Comparison of ENCODE assay signal across 1 cellular context in genomic region chr19:38669532-38669931, GRCh38.
TF ChIP-seq lines count a peak whose summit lies in the region.

No MANE protein-coding gene starts in this region.

TF ChIP-seq in SK-N-SH, 30 proteins besides CTCF, POLR2A, EP300 and RAD21 (continued from another document):
- TF ChIP-seq ZBTB33 (IDR thresholded peaks at IDR 0.05; ENCODE audit: borderline replicate concordance, low read depth) (no peak), SMC3 (IDR thresholded peaks at IDR 0.05; ENCODE audit: low read depth, low read length) (no peak), ELF1 (IDR thresholded peaks at IDR 0.05) (no peak), NRF1 (IDR thresholded peaks at IDR 0.05; ENCODE audit: low read depth, low read length) (no peak), GABPA (IDR thresholded peaks at IDR 0.05; ENCODE audit: low read depth) (no peak), NFIC (IDR thresholded peaks at IDR 0.05; ENCODE audit: borderline replicate concordance) (no peak), TCF12 (IDR thresholded peaks at IDR 0.05) (no peak)
- TF ChIP-seq, protein P1, sequence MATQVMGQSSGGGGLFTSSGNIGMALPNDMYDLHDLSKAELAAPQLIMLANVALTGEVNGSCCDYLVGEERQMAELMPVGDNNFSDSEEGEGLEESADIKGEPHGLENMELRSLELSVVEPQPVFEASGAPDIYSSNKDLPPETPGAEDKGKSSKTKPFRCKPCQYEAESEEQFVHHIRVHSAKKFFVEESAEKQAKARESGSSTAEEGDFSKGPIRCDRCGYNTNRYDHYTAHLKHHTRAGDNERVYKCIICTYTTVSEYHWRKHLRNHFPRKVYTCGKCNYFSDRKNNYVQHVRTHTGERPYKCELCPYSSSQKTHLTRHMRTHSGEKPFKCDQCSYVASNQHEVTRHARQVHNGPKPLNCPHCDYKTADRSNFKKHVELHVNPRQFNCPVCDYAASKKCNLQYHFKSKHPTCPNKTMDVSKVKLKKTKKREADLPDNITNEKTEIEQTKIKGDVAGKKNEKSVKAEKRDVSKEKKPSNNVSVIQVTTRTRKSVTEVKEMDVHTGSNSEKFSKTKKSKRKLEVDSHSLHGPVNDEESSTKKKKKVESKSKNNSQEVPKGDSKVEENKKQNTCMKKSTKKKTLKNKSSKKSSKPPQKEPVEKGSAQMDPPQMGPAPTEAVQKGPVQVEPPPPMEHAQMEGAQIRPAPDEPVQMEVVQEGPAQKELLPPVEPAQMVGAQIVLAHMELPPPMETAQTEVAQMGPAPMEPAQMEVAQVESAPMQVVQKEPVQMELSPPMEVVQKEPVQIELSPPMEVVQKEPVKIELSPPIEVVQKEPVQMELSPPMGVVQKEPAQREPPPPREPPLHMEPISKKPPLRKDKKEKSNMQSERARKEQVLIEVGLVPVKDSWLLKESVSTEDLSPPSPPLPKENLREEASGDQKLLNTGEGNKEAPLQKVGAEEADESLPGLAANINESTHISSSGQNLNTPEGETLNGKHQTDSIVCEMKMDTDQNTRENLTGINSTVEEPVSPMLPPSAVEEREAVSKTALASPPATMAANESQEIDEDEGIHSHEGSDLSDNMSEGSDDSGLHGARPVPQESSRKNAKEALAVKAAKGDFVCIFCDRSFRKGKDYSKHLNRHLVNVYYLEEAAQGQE (IDR thresholded peaks at IDR 0.05; ENCODE audit: low read depth, low read length) = no peak
